In the genomic region with DNA sequence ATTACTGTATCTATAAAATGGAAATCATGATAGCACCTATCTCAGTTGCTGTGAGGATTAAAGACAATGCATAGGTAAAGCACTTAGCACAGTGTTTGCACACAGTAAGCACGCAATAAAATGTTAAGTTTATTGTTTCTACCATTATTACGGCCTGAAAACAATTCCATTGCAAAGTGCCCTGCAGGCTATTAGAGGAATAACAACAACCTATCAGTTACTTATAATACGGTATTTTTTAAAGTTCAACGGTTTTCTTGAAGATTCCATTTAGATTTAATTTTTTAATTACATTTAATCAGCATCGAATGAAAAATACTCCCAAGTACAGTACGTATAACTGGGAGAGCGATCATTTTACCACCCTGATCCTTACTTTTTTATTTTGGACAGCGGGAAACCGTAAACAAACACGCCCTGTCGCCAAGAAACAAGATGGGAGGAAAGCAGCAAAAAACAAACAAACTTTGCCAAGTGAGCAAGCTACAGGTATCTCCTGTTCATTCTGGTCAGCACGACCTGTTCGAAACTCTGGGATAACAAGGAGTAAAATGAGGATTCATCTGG, we compare ENCODE assay signal across 8 cellular contexts. TPM values are rescaled to one million over a fixed set of nuclear protein-coding genes. Genes with fewer than 3 reads are reported as not detected.
DNase-seq lines count a peak whose midpoint lies in the region; ATAC-seq, FAIRE-seq and TF ChIP-seq lines count a peak whose summit lies in the region.

No MANE protein-coding gene starts in this region.

- H3K4me1 ChIP-seq in K562 (replicated peaks in 1 of 2; ENCODE audit: control insufficient read depth in 2 of 2, insufficient read depth in 2 of 2, low read length in 2 of 2) (peaks cover 0 to 13% of the 10 kb centered on the region in 2 experiments; a peak in 3 of 5 replicates), lower lobe of right lung (peaks cover 5% of the 10 kb centered on the region), uterus (no peaks in the 10 kb centered on the region)

- H3K9ac ChIP-seq in K562 (ENCODE audit: insufficient read depth in 1 of 2, low read depth in 2 of 2, low read length in 2 of 2) = peak overlapping the region; percentile 69 to 70

- H2AFZ ChIP-seq in K562 (ENCODE audit: low read depth, low read length) = peak overlapping the region; percentile 84

- TSS peak; percentile 74 for BruUV-seq in K562 (replicated peaks; lab: Mats Ljungman, UMichigan)

- intact Hi-C loops in K562 (cut with micrococcal nuclease) (no loop called here), lower lobe of right lung (cut with DNase I) (no loop called here), uterus (cut with DNase I; ENCODE audit: low total_unique reads) (no loop called here)

- no peaks in the 10 kb centered on the region for H3K9me1 ChIP-seq in K562 (ENCODE audit: control insufficient read depth, insufficient read depth, low read length)

- DNase-seq in DMS53 (lab: John Stamatoyannopoulos, UW) = peak; percentile 77
- DNase-seq in DMS53 treated with DMSO at 0.1 percent for 48 hours (lab: John Stamatoyannopoulos, UW; ENCODE audit: unreplicated experiment) = no peak
- DNase-seq in K562 (ENCODE audit: extremely low read depth in 1 of 4, low spot score in 3 of 4) = peak in 2 of 4 experiments; percentile 10 to 12
- no peak for DNase-seq in lower lobe of right lung
- DNase-seq in uterus = no peak
- DNase-seq in NAMALWA (ENCODE audit: low spot score) = no peak

- no peaks in the 10 kb centered on the region for H4K20me1 ChIP-seq in K562 (replicated peaks; ENCODE audit: control insufficient read depth, insufficient read depth, low read length)

- POLR2A ChIA-PET in K562 (lab: Yijun Ruan, JAX) = interaction anchor here (0.6 to 0.7 kb wide), 2 partner anchors 14 to 591 kb away, joined by 3 to 4 read pairs; no protein-coding TSS in a partner anchor

- H3K36me3 ChIP-seq in K562 (ENCODE audit: control insufficient read depth, insufficient read depth, low read length) = no peaks in the 10 kb centered on the region
- no peaks in the 10 kb centered on the region for H3K36me3 ChIP-seq in lower lobe of right lung
- H3K36me3 ChIP-seq in uterus = no peaks in the 10 kb centered on the region

- peak overlapping the region; percentile 74 for H3K4me2 ChIP-seq in K562 (ENCODE audit: insufficient read depth, low read length)

- in situ Hi-C loops in K562 (cut with MboI) = no loop called here

- no peak for TF ChIP-seq RAD21 in K562 (CRISPR knock-in tag; conservative IDR thresholded peaks at IDR 0.05 in 1 of 2, IDR thresholded peaks at IDR 0.05 in 1 of 2)

- 4% methylated on average over 13 of the region's 13 CpGs for WGBS in K562 (ENCODE audit: insufficient coverage, low coverage, missing lambda C conversion rate)

- no peak for TF ChIP-seq POLR2A in K562 (conservative IDR thresholded peaks at IDR 0.05)
- no peak for TF ChIP-seq POLR2A in uterus (IDR thresholded peaks at IDR 0.05)

- H3K4me3 ChIP-seq in K562 (peak overlapping the region; percentile 61), lower lobe of right lung (peak overlapping the region; percentile 78), uterus (peak overlapping the region; percentile 44 to 94)

- H3K27ac ChIP-seq in K562 (ENCODE audit: extremely low read depth, low read depth, low read length) (peak overlapping the region; percentile 80), lower lobe of right lung (peak overlapping the region; percentile 99), uterus (peak overlapping the region; percentile 94 to 98)

- TF ChIP-seq EP300 in K562 (IDR thresholded peaks at IDR 0.05; ENCODE audit: low read length) = no peak

- H3K79me2 ChIP-seq in K562 (ENCODE audit: control insufficient read depth, insufficient read depth, low read length) = peaks cover 6% of the 10 kb centered on the region

- FAIRE-seq in K562 (lab: Jason Lieb, UNC) = peak; percentile 56

- TF ChIP-seq CTCF in K562 (IDR thresholded peaks at IDR 0.05 in 2 of 3, conservative IDR thresholded peaks at IDR 0.05 in 1 of 3; ENCODE audit: insufficient read depth in 2 of 3, low read depth in 1 of 3, low read length in 3 of 3) (peak in 2 of 3 experiments; percentile 26 to 29; a peak in 1 of 6 replicates), lower lobe of right lung (IDR thresholded peaks at IDR 0.05) (peak; percentile 39), uterus (IDR thresholded peaks at IDR 0.05) (peak in 2 of 4 experiments; percentile 13 to 16)

- H3K9me3 ChIP-seq in K562 (replicated peaks; ENCODE audit: control insufficient read depth, insufficient read depth, low read depth, low read length) (no peaks in the 10 kb centered on the region), lower lobe of right lung (no peaks in the 10 kb centered on the region), uterus (no peaks in the 10 kb centered on the region)

- ATAC-seq in GM21381 (IDR thresholded peaks at IDR 0.05; ENCODE audit: unreplicated experiment) (peak; percentile 20), HG03575 (IDR thresholded peaks at IDR 0.05; ENCODE audit: extremely low read depth, insufficient number of reproducible peaks, low FRiP score, unreplicated experiment) (peak; percentile 13), K562 (peak; percentile 16), lower lobe of right lung (no peak)

- CTCF ChIA-PET in K562 (lab: Yijun Ruan, JAX; ENCODE audit: low intra/inter-chr PET ratio) = no interaction called here

- H3K27me3 ChIP-seq in K562 (ENCODE audit: control insufficient read depth in 2 of 2, insufficient read depth in 2 of 2, low read length in 2 of 2) (no peaks in the 10 kb centered on the region), lower lobe of right lung (ENCODE audit: low read depth) (no peaks in the 10 kb centered on the region), uterus (no peaks in the 10 kb centered on the region)

TF ChIP-seq in K562, 482 proteins besides CTCF, POLR2A, EP300 and RAD21 (continues in another document):
- TF ChIP-seq SRF (CRISPR knock-in tag; IDR thresholded peaks at IDR 0.05) = no peak
- TF ChIP-seq NR2C1 (IDR thresholded peaks at IDR 0.05) = no peak
- no peak for TF ChIP-seq NR2C1 (tag; IDR thresholded peaks at IDR 0.05)
- TF ChIP-seq, protein P1, sequence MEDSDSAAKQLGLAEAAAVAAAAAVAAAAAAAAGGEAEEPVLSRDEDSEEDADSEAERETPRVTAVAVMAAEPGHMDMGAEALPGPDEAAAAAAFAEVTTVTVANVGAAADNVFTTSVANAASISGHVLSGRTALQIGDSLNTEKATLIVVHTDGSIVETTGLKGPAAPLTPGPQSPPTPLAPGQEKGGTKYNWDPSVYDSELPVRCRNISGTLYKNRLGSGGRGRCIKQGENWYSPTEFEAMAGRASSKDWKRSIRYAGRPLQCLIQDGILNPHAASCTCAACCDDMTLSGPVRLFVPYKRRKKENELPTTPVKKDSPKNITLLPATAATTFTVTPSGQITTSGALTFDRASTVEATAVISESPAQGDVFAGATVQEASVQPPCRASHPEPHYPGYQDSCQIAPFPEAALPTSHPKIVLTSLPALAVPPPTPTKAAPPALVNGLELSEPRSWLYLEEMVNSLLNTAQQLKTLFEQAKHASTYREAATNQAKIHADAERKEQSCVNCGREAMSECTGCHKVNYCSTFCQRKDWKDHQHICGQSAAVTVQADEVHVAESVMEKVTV (CRISPR knock-in tag; IDR thresholded peaks at IDR 0.05) = no peak
- TF ChIP-seq TAF1 (IDR thresholded peaks at IDR 0.05; ENCODE audit: control insufficient read depth, extremely low read depth, insufficient read depth, low read length, severe bottlenecking) = peak; percentile 6
- no peak for TF ChIP-seq HMG20A (CRISPR knock-in tag; conservative IDR thresholded peaks at IDR 0.05)
- no peak for TF ChIP-seq TAL1 (IDR thresholded peaks at IDR 0.05)
- TF ChIP-seq ZNF79 (CRISPR knock-in tag; IDR thresholded peaks at IDR 0.05; ENCODE audit: low read depth) = no peak
- no peak for TF ChIP-seq LEF1 (IDR thresholded peaks at IDR 0.05)
- 0 out of 2 replicates have a peak, but pooled peaks have one; percentile 21 for TF ChIP-seq FOXM1 (IDR thresholded peaks at IDR 0.05; ENCODE audit: low read depth)
- TF ChIP-seq FOXM1 (CRISPR knock-in tag; IDR thresholded peaks at IDR 0.05; ENCODE audit: low read depth) = no peak
- TF ChIP-seq BRF1 (IDR thresholded peaks at IDR 0.05; ENCODE audit: borderline replicate concordance, extremely low read depth, insufficient read length) = no peak
- TF ChIP-seq FOXK2 (conservative IDR thresholded peaks at IDR 0.05 in 1 of 2, IDR thresholded peaks at IDR 0.05 in 1 of 2; ENCODE audit: low read depth in 2 of 2) = peak; percentile 32 to 61; a peak in 2 of 4 replicates
- no peak for TF ChIP-seq NCOA1 (IDR thresholded peaks at IDR 0.05; ENCODE audit: low read depth)
- no peak for TF ChIP-seq PCBP2 (IDR thresholded peaks at IDR 0.05; ENCODE audit: low read depth, low read length, poor library complexity, severe bottlenecking)
- no peak for TF ChIP-seq ZNF695 (CRISPR knock-in tag; IDR thresholded peaks at IDR 0.05)
- TF ChIP-seq TRIM24 (IDR thresholded peaks at IDR 0.05) = no peak

RNA-seq across cellular contexts. Expression of gene SLC36A4, which starts 0.9 kb away (rescaled TPM):
- total RNA-seq in K562 (2011; cell fraction: chromatin; rRNA removed; ENCODE audit: low replicate concordance) = 3.4 and 14.9 TPM in 2 replicates
- 1.8 and 2.6 TPM in 2 replicates for total RNA-seq in K562 (2011; cell fraction: nucleolus; rRNA removed)
- 5.7 and 13.4 TPM in 2 replicates for total RNA-seq in K562 (2011; cell fraction: nucleoplasm; rRNA removed)
- total RNA-seq in K562 (2014; rRNA removed) = 3.0 and 7.3 TPM in 2 replicates
- 5.4 and 8.8 TPM in 2 replicates for total RNA-seq in K562 (2014; rRNA removed; fragmentation: Illumina TruSeq; extraction: Trizol)
- 4.7 and 4.9 TPM in 2 replicates for total RNA-seq in K562 (2015; rRNA removed; fragmentation: Illumina TruSeq; extraction: Trizol)
- 6.4 and 7.3 TPM in 2 replicates for total RNA-seq in K562 (2021)
- 0.65 and 5.6 TPM in 2 replicates for polyA plus RNA-seq in K562 (2011; rRNA removed)
- 0.32 and 1.4 TPM in 2 replicates for polyA plus RNA-seq in K562 (2011; cell fraction: cytosol; rRNA removed)
- 0.46 and 2.4 TPM in 2 replicates for polyA plus RNA-seq in K562 (2011; cell fraction: nucleus; rRNA removed)
- 3.1 and 6.1 TPM in 2 replicates for polyA plus RNA-seq in K562 (2012)
- 7.8 and 8.0 TPM in 2 replicates for polyA plus RNA-seq in K562 (2014; fragmentation: Illumina TruSeq; extraction: Trizol)
- 1 to 10 TPM; 1.4 to 2.0 TPM for polyA plus RNA-seq in K562 (2014; fragmentation: Nextera tagmentation; extraction: Ambion mirVana)
- 6.4 and 6.7 TPM in 2 replicates for polyA plus RNA-seq in K562 (2014; rRNA removed)
- 1.5 and 10.3 TPM in 2 replicates for polyA minus RNA-seq in K562 (2011; rRNA and poly(A)+ RNA removed)
- 0.18 and 3.0 TPM in 2 replicates for polyA minus RNA-seq in K562 (2011; cell fraction: cytosol; rRNA and poly(A)+ RNA removed)
- 0.78 and 3.2 TPM in 2 replicates for polyA minus RNA-seq in K562 (2011; cell fraction: nucleus; rRNA and poly(A)+ RNA removed)
- 17.8 TPM for total RNA-seq in lower lobe of right lung
- total RNA-seq in uterus = 10 to 100 TPM; 24.5 to 49.4 (median 29.4) TPM

Comparison
In these comparisons a context has a peak if more than half of its experiments do, and no peak if none do; other contexts are left out.
1. ATAC-seq: peak in GM21381 (single experiment), HG03575 (single experiment) and K562 (single experiment); none in lower lobe of right lung (0 of 2).
2. Peak in every context shown above with its lines, with median percentiles within 50 percentile points of each other: H3K27ac ChIP-seq and H3K4me3 ChIP-seq.